In genomic region chr1:107750364-107750959, GRCh38 we compare ENCODE assay signal across 9 cellular contexts.
DNase-seq lines count a peak whose midpoint lies in the region; ATAC-seq, FAIRE-seq and TF ChIP-seq lines count a peak whose summit lies in the region.
"Had no signal": no experiment of that assay in that cellular context is flagged by ENCODE, and none has a peak within 500 bp of the region (broad histone marks: within the 10 kb centered on the region; RNA-seq: fewer than 3 reads in every experiment).

No MANE protein-coding gene starts in this region.

- H3K36me3 Mint-ChIP-seq in CD4-positive, alpha-beta T cell (ENCODE audit: low read depth): peaks cover 18% of the 10 kb centered on the region

- no peaks in the 10 kb centered on the region for H3K9me3 ChIP-seq in CD4-positive, alpha-beta T cell (ENCODE audit: control insufficient read depth, low read length)
- H3K9me3 ChIP-seq: SJSA1 had no signal

- no peak overlapping the region for H3K4me3 Mint-ChIP-seq in CD4-positive, alpha-beta T cell

- no peaks in the 10 kb centered on the region for H3K27me3 Mint-ChIP-seq in CD4-positive, alpha-beta T cell

- no peaks in the 10 kb centered on the region for H3K9me3 Mint-ChIP-seq in CD4-positive, alpha-beta T cell

- peak; percentile 35 for TF ChIP-seq CTCF in CD4-positive, alpha-beta T cell (IDR thresholded peaks at IDR 0.05)
- peak; percentile 80 for TF ChIP-seq CTCF in fibroblast of mammary gland (conservative IDR thresholded peaks at IDR 0.05; ENCODE audit: control insufficient read depth, insufficient read depth, low read depth, low read length)
- no peak for TF ChIP-seq CTCF in omental fat pad (IDR thresholded peaks at IDR 0.05)

- no peaks in the 10 kb centered on the region for H3K4me1 Mint-ChIP-seq in CD4-positive, alpha-beta T cell (ENCODE audit: low read depth)

- POLR2A ChIA-PET in CD4-positive, alpha-beta T cell (lab: Charles Lee): interaction anchor here (0.6 kb wide), 1 partner anchor 12 kb away, joined by 3 read pairs; no protein-coding TSS in a partner anchor

- CTCF ChIA-PET in CD4-positive, alpha-beta T cell (lab: Charles Lee): no interaction called here

- DNase-seq in CD4-positive, alpha-beta T cell: no peak
- DNase-seq in NCI-H2081 (lab: John Stamatoyannopoulos, UW) (peak; percentile 61 to 62), fibroblast of mammary gland (ENCODE audit: low read depth) (peak; percentile 73), omental fat pad (ENCODE audit: low spot score) (peak; percentile 34)

- no peak overlapping the region for H3K27ac Mint-ChIP-seq in CD4-positive, alpha-beta T cell

- peak; percentile 19 for FAIRE-seq in TTC549 (lab: Jason Lieb, UNC)

- no peak overlapping the region for H3K27ac ChIP-seq in CD4-positive, alpha-beta T cell (ENCODE audit: low read depth, low read length)
- H3K27ac ChIP-seq: SJSA1 had no signal

- H3K27me3 ChIP-seq in CD4-positive, alpha-beta T cell (ENCODE audit: control insufficient read depth, insufficient read depth, low read length): no peaks in the 10 kb centered on the region

- no peak for ATAC-seq in CD4-positive, alpha-beta T cell (ENCODE audit: poor library complexity)
- peak; percentile 51 for ATAC-seq in GM19351 (IDR thresholded peaks at IDR 0.05; ENCODE audit: unreplicated experiment)
- peak; percentile 78 for ATAC-seq in omental fat pad (ENCODE audit: low FRiP score)
- no peak for ATAC-seq in HG02642 (IDR thresholded peaks at IDR 0.05; ENCODE audit: poor library complexity, unreplicated experiment)
- no peak for ATAC-seq in GM21737 (IDR thresholded peaks at IDR 0.05; ENCODE audit: unreplicated experiment)

- no peak overlapping the region for H3K4me3 ChIP-seq in fibroblast of mammary gland (ENCODE audit: control insufficient read depth, low read depth, low read length)
- H3K4me3 ChIP-seq: SJSA1 had no signal

- intact Hi-C loops in CD4-positive, alpha-beta T cell (cut with DNase I, micrococcal nuclease): no loop called here

Comparison
In these comparisons a context has a peak if more than half of its experiments do, and no peak if none do; other contexts are left out.
1. ATAC-seq: peak in GM19351 (single experiment) and omental fat pad (single experiment); none in CD4-positive, alpha-beta T cell (single experiment), HG02642 (single experiment) and GM21737 (single experiment).
2. DNase-seq: peak in NCI-H2081 (2 of 2), fibroblast of mammary gland (single experiment) and omental fat pad (single experiment); none in CD4-positive, alpha-beta T cell (0 of 10).
3. CTCF ChIP-seq: peak in CD4-positive, alpha-beta T cell (single experiment) and fibroblast of mammary gland (single experiment); none in omental fat pad (0 of 3).